In genomic region chr14:94054936-94055335, GRCh38 we compare ENCODE assay signal across 1 cellular context.
TF ChIP-seq lines count a peak whose summit lies in the region.

No MANE protein-coding gene starts in this region.

TF ChIP-seq in WTC11, 78 proteins besides CTCF, POLR2A, EP300 and RAD21 (continued from another document):
- no peak for TF ChIP-seq AR (CRISPR knock-in tag; IDR thresholded peaks at IDR 0.05)
- TF ChIP-seq ESRRA (CRISPR knock-in tag; IDR thresholded peaks at IDR 0.05; ENCODE audit: borderline replicate concordance), result no peak
- TF ChIP-seq CDX4 (CRISPR knock-in tag; IDR thresholded peaks at IDR 0.05; ENCODE audit: borderline replicate concordance), result no peak
- TF ChIP-seq ZBTB43 (CRISPR knock-in tag; IDR thresholded peaks at IDR 0.05), result no peak
- no peak for TF ChIP-seq PRRX2 (CRISPR knock-in tag; IDR thresholded peaks at IDR 0.05)
- TF ChIP-seq USF1 (CRISPR knock-in tag; IDR thresholded peaks at IDR 0.05), result no peak
- TF ChIP-seq ZNF671 (CRISPR knock-in tag; IDR thresholded peaks at IDR 0.05), result no peak
- no peak for TF ChIP-seq ZNF425 (CRISPR knock-in tag; conservative IDR thresholded peaks at IDR 0.05)
- TF ChIP-seq FOXP1 (CRISPR knock-in tag; IDR thresholded peaks at IDR 0.05; ENCODE audit: borderline replicate concordance), result no peak
